In genomic region chr10:21516270-21517131, GRCh38 we compare ENCODE assay signal across 8 cellular contexts. TPM values are rescaled to one million over a fixed set of nuclear protein-coding genes. Genes with fewer than 3 reads are reported as not detected.
A peak's percentile ranks its signal among the peaks of the same experiment; 100 is the strongest.
DNase-seq lines count a peak whose midpoint lies in the region; ATAC-seq and TF ChIP-seq lines count a peak whose summit lies in the region.

No MANE protein-coding gene starts in this region.

- H3K27ac Mint-ChIP-seq in stimulated activated effector memory CD8-positive, alpha-beta T cell treated with anti-CD3 and anti-CD28 coated beads, Interleukin-12 subunit alpha, Interleukin-12 subunit beta, amount 100 ng/mL, for 72 hours, result no peak overlapping the region

- H3K36me3 Mint-ChIP-seq in stimulated activated effector memory CD8-positive, alpha-beta T cell treated with anti-CD3 and anti-CD28 coated beads, Interleukin-12 subunit alpha, Interleukin-12 subunit beta, amount 100 ng/mL, for 72 hours, result no peaks in the 10 kb centered on the region

- no peak overlapping the region for H3K27ac ChIP-seq in HL-60 (replicated peaks)

- peak; percentile 63 for ATAC-seq in GM21381 (IDR thresholded peaks at IDR 0.05; ENCODE audit: unreplicated experiment)
- peak; percentile 53 for ATAC-seq in left lobe of liver
- ATAC-seq in stimulated activated effector memory CD8-positive, alpha-beta T cell treated with anti-CD3 and anti-CD28 coated beads, Interleukin-12 subunit alpha, Interleukin-12 subunit beta, amount 100 ng/mL, for 72 hours, result peak; percentile 82

- H3K9me3 Mint-ChIP-seq in stimulated activated effector memory CD8-positive, alpha-beta T cell treated with anti-CD3 and anti-CD28 coated beads, Interleukin-12 subunit alpha, Interleukin-12 subunit beta, amount 100 ng/mL, for 72 hours, result no peaks in the 10 kb centered on the region

- peak; percentile 92 for DNase-seq in DMS53 (lab: John Stamatoyannopoulos, UW)
- DNase-seq in HL-60 (ENCODE audit: low read depth in 1 of 2, low spot score in 1 of 2), result peak in 1 of 2 experiments; percentile 16
- peak; percentile 48 for DNase-seq in UCSD-AML1 (lab: John Stamatoyannopoulos, UW; ENCODE audit: unreplicated experiment)
- peak; percentile 45 for DNase-seq in dedifferentiated amniotic fluid mesenchymal stem cell (ENCODE audit: extremely low spot score)
- peak; percentile 69 for DNase-seq in left lobe of liver (ENCODE audit: low spot score)
- DNase-seq in stimulated activated effector memory CD8-positive, alpha-beta T cell treated with anti-CD3 and anti-CD28 coated beads, Interleukin-12 subunit alpha, Interleukin-12 subunit beta, amount 100 ng/mL, for 72 hours (ENCODE audit: low spot score in 2 of 2), result peak; percentile 35 to 61
- no peak for DNase-seq in NCI-H526 treated with DMSO at 0.1 percent for 48 hours (lab: John Stamatoyannopoulos, UW)

- peaks cover 9% of the 10 kb centered on the region for H3K27me3 ChIP-seq in HL-60 (ENCODE audit: insufficient read depth, poor library complexity, severe bottlenecking)

- TF ChIP-seq CTCF in HL-60 (IDR thresholded peaks at IDR 0.05; ENCODE audit: insufficient read depth, low read length), result no peak

- peaks cover 36% of the 10 kb centered on the region for H3K4me1 Mint-ChIP-seq in stimulated activated effector memory CD8-positive, alpha-beta T cell treated with anti-CD3 and anti-CD28 coated beads, Interleukin-12 subunit alpha, Interleukin-12 subunit beta, amount 100 ng/mL, for 72 hours

- peak overlapping the region; percentile 84 for H3K4me3 Mint-ChIP-seq in stimulated activated effector memory CD8-positive, alpha-beta T cell treated with anti-CD3 and anti-CD28 coated beads, Interleukin-12 subunit alpha, Interleukin-12 subunit beta, amount 100 ng/mL, for 72 hours

- peak overlapping the region; percentile 47 for H3K4me3 ChIP-seq in HL-60 (replicated peaks; ENCODE audit: insufficient read depth, low read length)

RNA-seq across cellular contexts. Expression of gene SKIDA1, which starts 9.0 kb away (rescaled TPM):
- 3.4 TPM for total RNA-seq in left lobe of liver

RNA-seq across cellular contexts. Expression of gene MLLT10, which starts 17.5 kb away (rescaled TPM):
- total RNA-seq in left lobe of liver, result 19.5 TPM
